In genomic region chr6:149064026-149065017, GRCh38 we compare ENCODE assay signal across 17 cellular contexts.
DNase-seq lines count a peak whose midpoint lies in the region; ATAC-seq, FAIRE-seq and TF ChIP-seq lines count a peak whose summit lies in the region.
"Had no signal": no experiment of that assay in that cellular context is flagged by ENCODE, and none has a peak within 500 bp of the region (broad histone marks: within the 10 kb centered on the region; RNA-seq: fewer than 3 reads in every experiment).

No MANE protein-coding gene starts in this region.

- H3K79me1 ChIP-seq in trophoblast cell (ENCODE audit: low read length): peaks cover 4% of the 10 kb centered on the region

- H3K27me3 Mint-ChIP-seq in CD4-positive, alpha-beta T cell: no peaks in the 10 kb centered on the region
- H3K27me3 Mint-ChIP-seq in activated T-helper 2 cell treated with anti-CD3 and anti-CD28 coated beads, Interferon-gamma antibody, Interleukin-2, Interleukin-4, amounts not matched to agents 10 μg/mL and 5 μg/mL and 100 μg/mL, durations not matched to agents 14 hours and 24 hours and 36 hours (ENCODE audit: low read depth): no peaks in the 10 kb centered on the region

- H2AK5ac ChIP-seq in trophoblast cell (ENCODE audit: low read length): no peak overlapping the region

- no CpG with 5 or more reads among the region's 11 CpGs for WGBS in trophoblast cell (ENCODE audit: extremely low coverage, insufficient coverage, insufficient read length)
- 77 to 81% methylated on average over 11 of the region's 11 CpGs for WGBS in lower leg skin, 2 donors
- 82 to 88% (median 86%) methylated on average over 11 of the region's 11 CpGs for whole genome bisulfite sequencing in small intestine, 3 donors

- H3K27ac ChIP-seq in CD4-positive, alpha-beta T cell (ENCODE audit: low read depth, low read length): no peak overlapping the region
- no peak overlapping the region for H3K27ac ChIP-seq in HEK293 (ENCODE audit: extremely low read depth, low read depth, low read length)
- peak overlapping the region; percentile 48 for H3K27ac ChIP-seq in trophoblast cell (ENCODE audit: low read depth, low read length)
- no peak overlapping the region for H3K27ac ChIP-seq in small intestine (ENCODE audit: low read depth in 1 of 2, low read length in 1 of 2)
- H3K27ac ChIP-seq: brain microvascular endothelial cell had no signal

- H3K4ac ChIP-seq in trophoblast cell (ENCODE audit: low read depth, low read length): no peak overlapping the region

- peaks cover 53% of the 10 kb centered on the region for H3K4me1 Mint-ChIP-seq in CD4-positive, alpha-beta T cell (ENCODE audit: low read depth)
- peaks cover 68% of the 10 kb centered on the region for H3K4me1 Mint-ChIP-seq in activated T-helper 2 cell treated with anti-CD3 and anti-CD28 coated beads, Interferon-gamma antibody, Interleukin-2, Interleukin-4, amounts not matched to agents 10 μg/mL and 5 μg/mL and 100 μg/mL, durations not matched to agents 14 hours and 24 hours and 36 hours (ENCODE audit: low read depth)

- peak overlapping the region; percentile 44 for H3K14ac ChIP-seq in trophoblast cell (ENCODE audit: low read length)

- H3K27me3 ChIP-seq in CD4-positive, alpha-beta T cell (ENCODE audit: control insufficient read depth, insufficient read depth, low read length): no peaks in the 10 kb centered on the region
- no peaks in the 10 kb centered on the region for H3K27me3 ChIP-seq in trophoblast cell (ENCODE audit: insufficient read depth, low read length)
- H3K27me3 ChIP-seq in small intestine (ENCODE audit: control insufficient read depth in 2 of 2, insufficient read depth in 2 of 2, low read length in 2 of 2): no peaks in the 10 kb centered on the region
- H3K27me3 ChIP-seq: brain microvascular endothelial cell had no signal

- H3K36me3 ChIP-seq in HEK293 (ENCODE audit: control insufficient read depth in 2 of 2, insufficient read depth in 1 of 2, low read length in 2 of 2) (no peaks in the 10 kb centered on the region), trophoblast cell (ENCODE audit: control insufficient read depth in 1 of 2, insufficient read depth in 2 of 2, low read length in 2 of 2) (no peaks in the 10 kb centered on the region), small intestine (ENCODE audit: control insufficient read depth in 2 of 2, insufficient read depth in 2 of 2, low read length in 2 of 2) (no peaks in the 10 kb centered on the region)
- H3K36me3 ChIP-seq: brain microvascular endothelial cell had no signal

- H3K27ac Mint-ChIP-seq in CD4-positive, alpha-beta T cell: peak overlapping the region; percentile 86
- H3K27ac Mint-ChIP-seq in activated T-helper 2 cell treated with anti-CD3 and anti-CD28 coated beads, Interferon-gamma antibody, Interleukin-2, Interleukin-4, amounts not matched to agents 10 μg/mL and 5 μg/mL and 100 μg/mL, durations not matched to agents 14 hours and 24 hours and 36 hours: peak overlapping the region; percentile 41
- H3K27ac Mint-ChIP-seq: dendritic cell treated with granulocyte-macrophage colony-stimulating factor and Interleukin-4, amounts not matched to agents 40 ng/mL and 50 ng/mL, for 4 days; nephron progenitor cell; WTC11 had no signal

- no peaks in the 10 kb centered on the region for H3K79me2 ChIP-seq in trophoblast cell (ENCODE audit: control insufficient read depth, insufficient read depth, low read length, poor library complexity)

- no peak overlapping the region for H2AFZ ChIP-seq in trophoblast cell (ENCODE audit: insufficient read depth, low read length, poor library complexity)

- TF ChIP-seq CTCF in CD4-positive, alpha-beta T cell (IDR thresholded peaks at IDR 0.05): no peak
- no peak for TF ChIP-seq CTCF in HEK293 (tag by site-specific recombination; IDR thresholded peaks at IDR 0.05)
- TF ChIP-seq CTCF in lower leg skin (IDR thresholded peaks at IDR 0.05): no peak

- no peak overlapping the region for H4K12ac ChIP-seq in trophoblast cell (ENCODE audit: low read depth, low read length)

- DNase-seq in CD4-positive, alpha-beta T cell: no peak
- DNase-seq in activated T-helper 2 cell treated with anti-CD3 and anti-CD28 coated beads, Interferon-gamma antibody, Interleukin-2, Interleukin-4, amounts not matched to agents 10 μg/mL and 5 μg/mL and 100 μg/mL, durations not matched to agents 14 hours and 24 hours and 36 hours (ENCODE audit: low spot score): no peak
- no peak for DNase-seq in trophoblast cell
- DNase-seq in lower leg skin (ENCODE audit: low spot score in 2 of 2): no peak
- DNase-seq in small intestine: no peak
- no peak for DNase-seq in pons (ENCODE audit: low spot score)
- DNase-seq: activated naive CD4-positive, alpha-beta T cell; brain microvascular endothelial cell; C1 segment of cervical spinal cord; DMS79 treated with DMSO at 0.1 percent for 48 hours; NCI-H1105; NCI-H82; nephron progenitor cell; SW 1271 had no signal

- H3K4me2 ChIP-seq in trophoblast cell (ENCODE audit: low read length): peak overlapping the region; percentile 34

- POLR2A ChIA-PET in CD4-positive, alpha-beta T cell (lab: Charles Lee): interaction anchor here (0.6 to 2.0 kb wide), 5 partner anchors 18 to 348 kb away, joined by 3 to 12 read pairs (median 3); partner anchors contain the start of gene TAB2
- POLR2A ChIA-PET in HEK293 (lab: Yijun Ruan, JAX): interaction anchor here (0.6 to 0.9 kb wide), 2 partner anchors 18 to 502 kb away, joined by 3 read pairs; partner anchors contain the start of gene GINM1

- H3K36me3 Mint-ChIP-seq in CD4-positive, alpha-beta T cell (ENCODE audit: low read depth): no peaks in the 10 kb centered on the region
- H3K36me3 Mint-ChIP-seq in activated T-helper 2 cell treated with anti-CD3 and anti-CD28 coated beads, Interferon-gamma antibody, Interleukin-2, Interleukin-4, amounts not matched to agents 10 μg/mL and 5 μg/mL and 100 μg/mL, durations not matched to agents 14 hours and 24 hours and 36 hours (ENCODE audit: low read depth): peaks cover 16% of the 10 kb centered on the region
- H3K36me3 Mint-ChIP-seq: WTC11 had no signal

- no peaks in the 10 kb centered on the region for H3K9me3 ChIP-seq in CD4-positive, alpha-beta T cell (ENCODE audit: control insufficient read depth, low read length)
- H3K9me3 ChIP-seq in HEK293 (ENCODE audit: control insufficient read depth, insufficient read depth, low read depth, low read length) (no peaks in the 10 kb centered on the region), trophoblast cell (ENCODE audit: insufficient read depth, low read depth, low read length) (no peaks in the 10 kb centered on the region), small intestine (ENCODE audit: control insufficient read depth, low read depth) (no peaks in the 10 kb centered on the region)

- H3K9ac ChIP-seq in trophoblast cell (ENCODE audit: low read length): no peak overlapping the region

- no peak for FAIRE-seq in small intestine (lab: Jason Lieb, UNC)

- CTCF ChIA-PET in CD4-positive, alpha-beta T cell (lab: Charles Lee): interaction anchor here (0.6 to 2.3 kb wide), 2 partner anchors 14 to 18 kb away, joined by 3 to 5 read pairs; no protein-coding TSS in a partner anchor
- CTCF ChIA-PET in HEK293 (lab: Yijun Ruan, JAX): interaction anchor here (0.7 to 2.7 kb wide), 9 partner anchors 12 to 368 kb away, joined by 3 to 11 read pairs (median 4); no protein-coding TSS in a partner anchor

- H4K8ac ChIP-seq in trophoblast cell (ENCODE audit: low read depth, low read length): no peak overlapping the region

- intact Hi-C loops in CD4-positive, alpha-beta T cell (cut with DNase I, micrococcal nuclease): loop anchor here in 1 of 2 experiments (5.0 kb wide), 1 partner anchor 32 kb away; no protein-coding TSS in a partner anchor
- intact Hi-C loops in activated T-helper 2 cell treated with anti-CD3 and anti-CD28 coated beads, Interferon-gamma antibody, Interleukin-2, Interleukin-4, amounts not matched to agents 10 μg/mL and 5 μg/mL and 100 μg/mL, durations not matched to agents 14 hours and 24 hours and 36 hours (cut with micrococcal nuclease): no loop called here
- intact Hi-C loops in lower leg skin (cut with DNase I; ENCODE audit: low total_unique reads): no loop called here

- H2BK5ac ChIP-seq in trophoblast cell (ENCODE audit: low read depth, low read length, poor library complexity): peak overlapping the region; percentile 24

- H3K9me3 Mint-ChIP-seq in CD4-positive, alpha-beta T cell: no peaks in the 10 kb centered on the region
- H3K9me3 Mint-ChIP-seq in activated T-helper 2 cell treated with anti-CD3 and anti-CD28 coated beads, Interferon-gamma antibody, Interleukin-2, Interleukin-4, amounts not matched to agents 10 μg/mL and 5 μg/mL and 100 μg/mL, durations not matched to agents 14 hours and 24 hours and 36 hours: peaks cover 6% of the 10 kb centered on the region
- H3K9me3 Mint-ChIP-seq: dendritic cell treated with granulocyte-macrophage colony-stimulating factor and Interleukin-4, amounts not matched to agents 40 ng/mL and 50 ng/mL, for 4 days; nephron progenitor cell; WTC11 had no signal

- peak overlapping the region; percentile 71 for H2BK12ac ChIP-seq in trophoblast cell (ENCODE audit: low read length)

- TF ChIP-seq POLR2A in lower leg skin (IDR thresholded peaks at IDR 0.05): no peak

- H4K91ac ChIP-seq in trophoblast cell (ENCODE audit: low read depth, low read length): peak overlapping the region; percentile 44

- H3K4me1 ChIP-seq in HEK293 (ENCODE audit: control insufficient read depth, insufficient read depth, low read length) (peaks cover 29% of the 10 kb centered on the region), trophoblast cell (ENCODE audit: control insufficient read depth in 1 of 2, insufficient read depth in 2 of 2, low read length in 2 of 2) (peaks cover 7 to 15% of the 10 kb centered on the region in 2 experiments), small intestine (ENCODE audit: control insufficient read depth in 2 of 2, insufficient read depth in 1 of 2, low read depth in 1 of 2, low read length in 1 of 2) (peaks cover 0 to 7% of the 10 kb centered on the region in 2 donors)

- H3K23ac ChIP-seq in trophoblast cell (ENCODE audit: low read length): no peak overlapping the region

- peak overlapping the region; percentile 49 for H2BK120ac ChIP-seq in trophoblast cell (ENCODE audit: insufficient read depth, low read length, poor library complexity)

- ATAC-seq in CD4-positive, alpha-beta T cell (ENCODE audit: poor library complexity): no peak
- ATAC-seq: WTC11 had no signal

- H3K4me3 ChIP-seq in HEK293 (ENCODE audit: low read depth, low read length): no peak overlapping the region
- no peak overlapping the region for H3K4me3 ChIP-seq in trophoblast cell (ENCODE audit: low read depth, low read length)
- no peak overlapping the region for H3K4me3 ChIP-seq in lower leg skin (ENCODE audit: low read depth, poor library complexity, severe bottlenecking)
- H3K4me3 ChIP-seq in small intestine (ENCODE audit: low read depth in 1 of 2, low read length in 2 of 2): no peak overlapping the region

- H3K4me3 Mint-ChIP-seq in CD4-positive, alpha-beta T cell: no peak overlapping the region
- no peak overlapping the region for H3K4me3 Mint-ChIP-seq in activated T-helper 2 cell treated with anti-CD3 and anti-CD28 coated beads, Interferon-gamma antibody, Interleukin-2, Interleukin-4, amounts not matched to agents 10 μg/mL and 5 μg/mL and 100 μg/mL, durations not matched to agents 14 hours and 24 hours and 36 hours (ENCODE audit: low read depth)
- H3K4me3 Mint-ChIP-seq: dendritic cell treated with granulocyte-macrophage colony-stimulating factor and Interleukin-4, amounts not matched to agents 40 ng/mL and 50 ng/mL, for 4 days; nephron progenitor cell; WTC11 had no signal

- H3K18ac ChIP-seq in trophoblast cell (ENCODE audit: low read length): no peak overlapping the region
